Comparison of ENCODE assay signal across 8 cellular contexts in genomic region chr20:44909872-44910689, GRCh38. TPM values are rescaled to one million over a fixed set of nuclear protein-coding genes. Genes with fewer than 3 reads are reported as not detected.
DNase-seq lines count a peak whose midpoint lies in the region; ATAC-seq, FAIRE-seq and TF ChIP-seq lines count a peak whose summit lies in the region.

Gene PABPC1L (plus strand): TSS chr20:44910060. CDS start chr20:44910144, 84 bp downstream.

- TF ChIP-seq CTCF in epithelial cell of esophagus (IDR thresholded peaks at IDR 0.05; ENCODE audit: insufficient read depth, low read depth, low read length, missing control alignments) = no peak

- ATAC-seq in HG03460 (IDR thresholded peaks at IDR 0.05; ENCODE audit: unreplicated experiment) = peak; percentile 83

- peak; percentile 39 for FAIRE-seq in GM19239 (lab: Jason Lieb, UNC)

- peak; percentile 52 for DNase-seq in Ammon's horn (ENCODE audit: low spot score)
- peak; percentile 77 for DNase-seq in GM19239 (ENCODE audit: insufficient read length, low spot score)
- peak; percentile 29 for DNase-seq in NOMO-1 treated with DMSO at 0.1 percent for 48 hours (lab: John Stamatoyannopoulos, UW; ENCODE audit: unreplicated experiment)
- DNase-seq in activated CD8-positive, alpha-beta memory T cell treated with anti-CD3 and anti-CD28 coated beads, Interleukin-2, amount 50 U/mL, for 24 hours (ENCODE audit: extremely low read depth) = peak; percentile 40
- DNase-seq in epithelial cell of esophagus (ENCODE audit: low read depth) = peak; percentile 79
- peak; percentile 56 for DNase-seq in mucosa of gallbladder (ENCODE audit: low spot score)
- DNase-seq in stimulated activated CD8-positive, alpha-beta memory T cell treated with anti-CD3 and anti-CD28 coated beads, Interleukin-4, amount 100 ng/mL, for 4 hours (ENCODE audit: low read depth in 2 of 2, low spot score in 1 of 2) = peak; percentile 51 to 58

- H3K4me3 ChIP-seq in epithelial cell of esophagus (ENCODE audit: low read length) = peak within 1 kb of the TSS; percentile 76

RNA-seq across cellular contexts. Expression of gene PABPC1L, which starts in this region (rescaled TPM):
- total RNA-seq in mucosa of gallbladder = 64.4 TPM

Comparison
In these comparisons a context has a peak if more than half of its experiments do, and no peak if none do; other contexts are left out.
1. Peak in every context shown above with its lines: DNase-seq, ATAC-seq and H3K4me3 ChIP-seq.
2. DNase-seq: peak in every context shown above with its lines; median percentile 79 in epithelial cell of esophagus; 77 in GM19239; 56 in mucosa of gallbladder; 54 in stimulated activated CD8-positive, alpha-beta memory T cell treated with anti-CD3 and anti-CD28 coated beads, Interleukin-4, amount 100 ng/mL, for 4 hours; 52 in Ammon's horn; 40 in activated CD8-positive, alpha-beta memory T cell treated with anti-CD3 and anti-CD28 coated beads, Interleukin-2, amount 50 U/mL, for 24 hours; 29 in NOMO-1 treated with DMSO at 0.1 percent for 48 hours.